Comparison of ENCODE assay signal across 2 cellular contexts in genomic region chr6:68226460-68226859, GRCh38.
TF ChIP-seq lines count a peak whose summit lies in the region.

No MANE protein-coding gene starts in this region.

TF ChIP-seq in SK-N-SH, 30 proteins besides CTCF, POLR2A, EP300 and RAD21:
- TF ChIP-seq MAX (IDR thresholded peaks at IDR 0.05; ENCODE audit: low read depth) (no peak), POLR2AphosphoS5 (IDR thresholded peaks at IDR 0.05; ENCODE audit: low read depth, low read length) (no peak), TCF12 (IDR thresholded peaks at IDR 0.05) (no peak), NFIC (IDR thresholded peaks at IDR 0.05; ENCODE audit: borderline replicate concordance) (no peak), PBX3 (IDR thresholded peaks at IDR 0.05) (no peak), GATA2 (CRISPR knock-in tag; IDR thresholded peaks at IDR 0.05) (no peak)

TF ChIP-seq in SK-N-SH treated with all-trans-retinoic acid at 6 μM for 48 hours, 23 proteins besides CTCF, POLR2A, EP300 and RAD21 (continued from another document):
- TF ChIP-seq CSDC2 (CRISPR knock-in tag; IDR thresholded peaks at IDR 0.05): no peak
